In genomic region chr22:19119949-19120348, GRCh38 we compare ENCODE assay signal across 1 cellular context.
TF ChIP-seq lines count a peak whose summit lies in the region.

No MANE protein-coding gene starts in this region.

TF ChIP-seq in K562, 482 proteins besides CTCF, POLR2A, EP300 and RAD21:
- TF ChIP-seq GATA2 (CRISPR knock-in tag; IDR thresholded peaks at IDR 0.05) (no peak), EHMT2 (IDR thresholded peaks at IDR 0.05) (no peak), NR4A1 (CRISPR knock-in tag; IDR thresholded peaks at IDR 0.05) (no peak), NR4A1 (tag; IDR thresholded peaks at IDR 0.05) (no peak), HMG20A (CRISPR knock-in tag; conservative IDR thresholded peaks at IDR 0.05) (no peak), ZC3H4 (CRISPR knock-in tag; IDR thresholded peaks at IDR 0.05; ENCODE audit: borderline replicate concordance) (no peak), SIN3B (IDR thresholded peaks at IDR 0.05; ENCODE audit: low read depth) (no peak), POLR2G (IDR thresholded peaks at IDR 0.05; ENCODE audit: low read depth, low read length) (0 out of 2 replicates have a peak, but pooled peaks have one; percentile 35), ZNF561 (CRISPR knock-in tag; conservative IDR thresholded peaks at IDR 0.05) (no peak), MCM3 (IDR thresholded peaks at IDR 0.05) (no peak), ZNF707 (CRISPR knock-in tag; conservative IDR thresholded peaks at IDR 0.05) (0 out of 2 replicates have a peak, but pooled peaks have one; percentile 25), CHD4 (IDR thresholded peaks at IDR 0.05; ENCODE audit: insufficient read depth, insufficient replicate concordance, low read depth, low read length, poor library complexity, severe bottlenecking) (no peak), IFI16 (CRISPR knock-in tag; IDR thresholded peaks at IDR 0.05) (no peak), SP2 (IDR thresholded peaks at IDR 0.05; ENCODE audit: extremely low read depth, low read depth, low read length, poor library complexity, severe bottlenecking) (no peak), YY1 (IDR thresholded peaks at IDR 0.05; ENCODE audit: borderline replicate concordance in 1 of 3, control insufficient read depth in 1 of 3, extremely low read depth in 1 of 3, insufficient read depth in 3 of 3, insufficient read length in 1 of 3, insufficient replicate concordance in 2 of 3, low read depth in 1 of 3, low read length in 2 of 3) (peak in 1 of 3 experiments; percentile 11), SFPQ (IDR thresholded peaks at IDR 0.05; ENCODE audit: low read depth, low read length) (no peak), SRSF7 (optimal IDR thresholded peaks at IDR 0.05; ENCODE audit: low read depth, low read length) (no peak), WHSC1 (IDR thresholded peaks at IDR 0.05; ENCODE audit: low read length) (peak; percentile 20), BHLHE40 (IDR thresholded peaks at IDR 0.05; ENCODE audit: low read length) (no peak), ZNF253 (CRISPR knock-in tag; conservative IDR thresholded peaks at IDR 0.05) (no peak), FUS (optimal IDR thresholded peaks at IDR 0.05; ENCODE audit: low read depth, low read length) (no peak), PYGO2 (tag; IDR thresholded peaks at IDR 0.05) (no peak), CHD1 (IDR thresholded peaks at IDR 0.05; ENCODE audit: low read length) (peak; percentile 55), ZNF408 (CRISPR knock-in tag; IDR thresholded peaks at IDR 0.05; ENCODE audit: low read depth) (no peak), RFX1 (IDR thresholded peaks at IDR 0.05) (no peak), ZNF444 (CRISPR knock-in tag; IDR thresholded peaks at IDR 0.05) (no peak), ZNF134 (CRISPR knock-in tag; conservative IDR thresholded peaks at IDR 0.05) (no peak), HMBOX1 (IDR thresholded peaks at IDR 0.05) (no peak), RAD51 (IDR thresholded peaks at IDR 0.05; ENCODE audit: borderline replicate concordance, low read depth) (no peak), NKRF (IDR thresholded peaks at IDR 0.05; ENCODE audit: borderline replicate concordance) (no peak), ESRRB (CRISPR knock-in tag; IDR thresholded peaks at IDR 0.05; ENCODE audit: borderline replicate concordance) (no peak), RBM15 (IDR thresholded peaks at IDR 0.05; ENCODE audit: insufficient read depth, low read length) (no peak), TEAD1 (CRISPR knock-in tag; IDR thresholded peaks at IDR 0.05) (no peak), ZFPM2 (CRISPR knock-in tag; IDR thresholded peaks at IDR 0.05) (no peak), ZFP36 (IDR thresholded peaks at IDR 0.05; ENCODE audit: low read depth, low read length, partially characterized antibody) (no peak)
- TF ChIP-seq, protein P1, sequence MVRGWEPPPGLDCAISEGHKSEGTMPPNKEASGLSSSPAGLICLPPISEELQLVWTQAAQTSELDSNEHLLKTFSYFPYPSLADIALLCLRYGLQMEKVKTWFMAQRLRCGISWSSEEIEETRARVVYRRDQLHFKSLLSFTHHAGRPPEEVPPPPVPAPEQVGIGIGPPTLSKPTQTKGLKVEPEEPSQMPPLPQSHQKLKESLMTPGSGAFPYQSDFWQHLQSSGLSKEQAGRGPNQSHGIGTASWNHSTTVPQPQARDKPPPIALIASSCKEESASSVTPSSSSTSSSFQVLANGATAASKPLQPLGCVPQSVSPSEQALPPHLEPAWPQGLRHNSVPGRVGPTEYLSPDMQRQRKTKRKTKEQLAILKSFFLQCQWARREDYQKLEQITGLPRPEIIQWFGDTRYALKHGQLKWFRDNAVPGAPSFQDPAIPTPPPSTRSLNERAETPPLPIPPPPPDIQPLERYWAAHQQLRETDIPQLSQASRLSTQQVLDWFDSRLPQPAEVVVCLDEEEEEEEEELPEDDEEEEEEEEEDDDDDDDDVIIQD (CRISPR knock-in tag; IDR thresholded peaks at IDR 0.05) = 0 out of 2 replicates have a peak, but pooled peaks have one; percentile 29
- TF ChIP-seq, protein P2, sequence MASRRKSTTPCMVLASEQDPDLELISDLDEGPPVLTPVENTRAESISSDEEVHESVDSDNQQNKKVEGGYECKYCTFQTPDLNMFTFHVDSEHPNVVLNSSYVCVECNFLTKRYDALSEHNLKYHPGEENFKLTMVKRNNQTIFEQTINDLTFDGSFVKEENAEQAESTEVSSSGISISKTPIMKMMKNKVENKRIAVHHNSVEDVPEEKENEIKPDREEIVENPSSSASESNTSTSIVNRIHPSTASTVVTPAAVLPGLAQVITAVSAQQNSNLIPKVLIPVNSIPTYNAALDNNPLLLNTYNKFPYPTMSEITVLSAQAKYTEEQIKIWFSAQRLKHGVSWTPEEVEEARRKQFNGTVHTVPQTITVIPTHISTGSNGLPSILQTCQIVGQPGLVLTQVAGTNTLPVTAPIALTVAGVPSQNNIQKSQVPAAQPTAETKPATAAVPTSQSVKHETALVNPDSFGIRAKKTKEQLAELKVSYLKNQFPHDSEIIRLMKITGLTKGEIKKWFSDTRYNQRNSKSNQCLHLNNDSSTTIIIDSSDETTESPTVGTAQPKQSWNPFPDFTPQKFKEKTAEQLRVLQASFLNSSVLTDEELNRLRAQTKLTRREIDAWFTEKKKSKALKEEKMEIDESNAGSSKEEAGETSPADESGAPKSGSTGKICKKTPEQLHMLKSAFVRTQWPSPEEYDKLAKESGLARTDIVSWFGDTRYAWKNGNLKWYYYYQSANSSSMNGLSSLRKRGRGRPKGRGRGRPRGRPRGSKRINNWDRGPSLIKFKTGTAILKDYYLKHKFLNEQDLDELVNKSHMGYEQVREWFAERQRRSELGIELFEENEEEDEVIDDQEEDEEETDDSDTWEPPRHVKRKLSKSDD (conservative IDR thresholded peaks at IDR 0.05; ENCODE audit: low read length) = 0 out of 2 replicates have a peak, but pooled peaks have one; percentile 24
- TF ChIP-seq, protein P3, sequence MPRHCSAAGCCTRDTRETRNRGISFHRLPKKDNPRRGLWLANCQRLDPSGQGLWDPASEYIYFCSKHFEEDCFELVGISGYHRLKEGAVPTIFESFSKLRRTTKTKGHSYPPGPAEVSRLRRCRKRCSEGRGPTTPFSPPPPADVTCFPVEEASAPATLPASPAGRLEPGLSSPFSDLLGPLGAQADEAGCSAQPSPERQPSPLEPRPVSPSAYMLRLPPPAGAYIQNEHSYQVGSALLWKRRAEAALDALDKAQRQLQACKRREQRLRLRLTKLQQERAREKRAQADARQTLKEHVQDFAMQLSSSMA (CRISPR knock-in tag; IDR thresholded peaks at IDR 0.05) = no peak
- TF ChIP-seq, protein P4, sequence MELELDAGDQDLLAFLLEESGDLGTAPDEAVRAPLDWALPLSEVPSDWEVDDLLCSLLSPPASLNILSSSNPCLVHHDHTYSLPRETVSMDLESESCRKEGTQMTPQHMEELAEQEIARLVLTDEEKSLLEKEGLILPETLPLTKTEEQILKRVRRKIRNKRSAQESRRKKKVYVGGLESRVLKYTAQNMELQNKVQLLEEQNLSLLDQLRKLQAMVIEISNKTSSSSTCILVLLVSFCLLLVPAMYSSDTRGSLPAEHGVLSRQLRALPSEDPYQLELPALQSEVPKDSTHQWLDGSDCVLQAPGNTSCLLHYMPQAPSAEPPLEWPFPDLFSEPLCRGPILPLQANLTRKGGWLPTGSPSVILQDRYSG (tag; conservative IDR thresholded peaks at IDR 0.05; ENCODE audit: low read depth) = no peak
- TF ChIP-seq, protein P5, sequence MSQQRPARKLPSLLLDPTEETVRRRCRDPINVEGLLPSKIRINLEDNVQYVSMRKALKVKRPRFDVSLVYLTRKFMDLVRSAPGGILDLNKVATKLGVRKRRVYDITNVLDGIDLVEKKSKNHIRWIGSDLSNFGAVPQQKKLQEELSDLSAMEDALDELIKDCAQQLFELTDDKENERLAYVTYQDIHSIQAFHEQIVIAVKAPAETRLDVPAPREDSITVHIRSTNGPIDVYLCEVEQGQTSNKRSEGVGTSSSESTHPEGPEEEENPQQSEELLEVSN (IDR thresholded peaks at IDR 0.05; ENCODE audit: borderline replicate concordance in 1 of 2, extremely low read depth in 1 of 2, insufficient read depth in 1 of 2, insufficient read length in 1 of 2, low read depth in 1 of 2, low read length in 1 of 2, poor library complexity in 1 of 2, severe bottlenecking in 1 of 2) = peak in 1 of 2 experiments; percentile 11
- TF ChIP-seq, protein P6, sequence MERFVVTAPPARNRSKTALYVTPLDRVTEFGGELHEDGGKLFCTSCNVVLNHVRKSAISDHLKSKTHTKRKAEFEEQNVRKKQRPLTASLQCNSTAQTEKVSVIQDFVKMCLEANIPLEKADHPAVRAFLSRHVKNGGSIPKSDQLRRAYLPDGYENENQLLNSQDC (CRISPR knock-in tag; IDR thresholded peaks at IDR 0.05) = no peak
